7 cellular contexts compared by ENCODE assay signal in the genomic region with DNA sequence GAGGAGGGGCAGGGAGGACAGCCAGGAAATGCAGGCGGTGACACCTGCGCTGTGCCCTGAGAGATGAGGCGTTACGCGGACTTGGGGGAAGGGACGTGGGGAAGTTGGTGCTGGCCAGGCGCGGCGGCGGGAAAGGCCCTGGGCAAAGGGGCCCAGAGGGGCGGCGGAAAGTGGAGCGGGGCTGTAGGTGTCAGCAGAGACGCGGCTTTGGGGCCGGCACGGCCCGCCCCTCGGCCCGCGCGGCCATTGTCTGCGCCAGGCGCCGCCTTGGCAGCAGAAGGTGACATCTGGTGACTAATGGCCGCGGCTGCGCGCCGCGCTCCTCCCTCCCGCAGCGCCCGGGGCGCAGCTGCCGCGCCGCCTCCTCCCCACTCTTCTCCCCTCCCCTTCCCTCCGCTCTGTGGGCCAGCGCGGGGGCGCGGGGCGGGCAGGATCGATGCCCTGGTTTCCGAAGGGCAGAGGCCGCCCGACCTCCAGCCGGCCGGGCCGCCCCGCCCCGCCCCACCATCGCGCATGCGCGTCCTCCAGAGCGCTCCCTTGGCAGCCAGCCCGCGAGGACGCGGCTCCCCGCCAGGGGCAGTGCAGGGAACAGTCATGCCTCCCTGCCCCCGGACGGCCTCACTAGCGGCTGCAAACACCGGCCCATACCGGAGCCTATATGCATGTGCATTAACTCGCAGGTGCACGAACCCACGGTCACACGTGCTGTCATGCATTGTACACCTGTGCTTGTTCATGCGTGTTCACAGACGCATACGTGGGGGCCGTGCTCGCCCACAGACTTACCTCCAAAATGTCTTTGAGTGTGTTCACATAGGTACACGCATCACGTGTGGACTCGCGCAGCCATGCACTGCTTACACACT.
A peak's percentile ranks its signal among the peaks of the same experiment; 100 is the strongest.
DNase-seq lines count a peak whose midpoint lies in the region; ATAC-seq and TF ChIP-seq lines count a peak whose summit lies in the region.

No MANE protein-coding gene starts in this region.

- TF ChIP-seq POLR2A in gastrocnemius medialis (IDR thresholded peaks at IDR 0.05) = peak; percentile 63 to 81

- H3K27ac ChIP-seq in iPS DF 6.9 (ENCODE audit: low read length) (no peak overlapping the region), gastrocnemius medialis (peak overlapping the region; percentile 87 to 94 (median 90))

- DNase-seq in NCI-H2029 (lab: John Stamatoyannopoulos, UW) = peak; percentile 79
- peak; percentile 97 for DNase-seq in T-helper 9 cell
- peak; percentile 88 for DNase-seq in astrocyte of the spinal cord (ENCODE audit: low read depth, low spot score)
- DNase-seq in iPS DF 6.9 (ENCODE audit: low read depth, low spot score) = peak; percentile 73
- peak; percentile 79 to 90 for DNase-seq in gastrocnemius medialis

- H3K9me3 ChIP-seq in iPS DF 6.9 (ENCODE audit: control insufficient read depth, insufficient read depth, low read length) = no peaks in the 10 kb centered on the region
- no peaks in the 10 kb centered on the region for H3K9me3 ChIP-seq in gastrocnemius medialis

- in situ Hi-C loops in astrocyte of the spinal cord (cut with HindIII; ENCODE audit: low sequenced_read_pairs) (no loop called here), gastrocnemius medialis (cut with MboI; ENCODE audit: low sequenced_read_pairs in 4 of 4) (loop anchor here in 3 of 4 donors (10.0 to 25.0 kb wide), 3 partner anchors 241 to 892 kb away; a partner anchor contains a TSS)

- H3K4me1 ChIP-seq in iPS DF 6.9 (ENCODE audit: control insufficient read depth, insufficient read depth, low read length) (peaks cover 4% of the 10 kb centered on the region; the same call in 1 of the 2 replicates), gastrocnemius medialis (peaks cover 13 to 20% of the 10 kb centered on the region in 2 donors)

- WGBS in iPS DF 6.9 (ENCODE audit: insufficient coverage, insufficient read length) = no CpG with 5 or more reads among the region's 81 CpGs

- H3K36me3 ChIP-seq in iPS DF 6.9 (ENCODE audit: control insufficient read depth, insufficient read depth, low read length) = no peaks in the 10 kb centered on the region
- H3K36me3 ChIP-seq in gastrocnemius medialis = no peaks in the 10 kb centered on the region

- ATAC-seq in GM18511 (IDR thresholded peaks at IDR 0.05; ENCODE audit: unreplicated experiment) = peak; percentile 86
- ATAC-seq in HG03025 (IDR thresholded peaks at IDR 0.05; ENCODE audit: low FRiP score, unreplicated experiment) = peak; percentile 84
- ATAC-seq in gastrocnemius medialis = peak; percentile 83 to 87

- intact Hi-C loops in gastrocnemius medialis (cut with DNase I; ENCODE audit: low total_unique reads) = loop anchor here (1.0 to 5.0 kb wide), 6 partner anchors 71 to 892 kb away; a partner anchor contains a TSS

- TF ChIP-seq CTCF in astrocyte of the spinal cord (IDR thresholded peaks at IDR 0.05; ENCODE audit: low read depth, low read length) (peak; percentile 66), gastrocnemius medialis (IDR thresholded peaks at IDR 0.05 in 4 of 5, conservative IDR thresholded peaks at IDR 0.05 in 1 of 5) (peak; percentile 65 to 82 (median 77))

- peak overlapping the region; percentile 51 for H3K4me3 ChIP-seq in astrocyte of the spinal cord (ENCODE audit: low read depth, low read length)
- H3K4me3 ChIP-seq in iPS DF 6.9 (ENCODE audit: low read length) = peak overlapping the region; percentile 38; the same call in 1 of the 2 replicates
- H3K4me3 ChIP-seq in gastrocnemius medialis = peak overlapping the region; percentile 53 to 73 (median 62)

- H3K27me3 ChIP-seq in iPS DF 6.9 (ENCODE audit: control insufficient read depth, insufficient read depth, low read length) (no peaks in the 10 kb centered on the region), gastrocnemius medialis (no peaks in the 10 kb centered on the region)
